Comparison of ENCODE assay signal across 12 cellular contexts in genomic region chr11:14015711-14016110, GRCh38. TPM values are rescaled to one million over a fixed set of nuclear protein-coding genes. Genes with fewer than 3 reads are reported as not detected.
A peak's percentile ranks its signal among the peaks of the same experiment; 100 is the strongest.
DNase-seq lines count a peak whose midpoint lies in the region; ATAC-seq, FAIRE-seq and TF ChIP-seq lines count a peak whose summit lies in the region.
"Had no signal": no experiment of that assay in that cellular context is flagged by ENCODE, and none has a peak within 500 bp of the region (broad histone marks: within the 10 kb centered on the region; RNA-seq: fewer than 3 reads in every experiment).

No MANE protein-coding gene starts in this region.

- H3K36me3 ChIP-seq in HUES6 (ENCODE audit: control insufficient read depth, insufficient read depth, low read length) (no peaks in the 10 kb centered on the region), iPS DF 6.9 (ENCODE audit: control insufficient read depth, insufficient read depth, low read length) (no peaks in the 10 kb centered on the region)
- H3K36me3 ChIP-seq: neural progenitor cell had no signal

- DNase-seq in A549 (ENCODE audit: low read depth in 1 of 2, low spot score in 1 of 2) (peak; percentile 21 to 22), astrocyte of the spinal cord (ENCODE audit: low read depth, low spot score) (peak; percentile 53), iPS DF 6.9 (ENCODE audit: low read depth, low spot score) (peak; percentile 2), OCI-M2 (lab: John Stamatoyannopoulos, UW; ENCODE audit: unreplicated experiment) (no peak)
- no peak for DNase-seq in CD4-positive, alpha-beta T cell
- DNase-seq: activated CD4-positive, alpha-beta T cell treated with anti-CD3 and anti-CD28 coated beads, Interleukin-2, amount 50 U/mL, for 1 hour; activated naive CD8-positive, alpha-beta T cell treated with anti-CD3 and anti-CD28 coated beads, Interleukin-2, amount 10 ng/mL, durations not matched to agents 7 days and 5 days; NCI-H1436 had no signal

- H3K4me1 ChIP-seq in A549 (peaks cover 10% of the 10 kb centered on the region), HUES6 (ENCODE audit: control insufficient read depth, insufficient read depth, low read length) (peaks cover 14% of the 10 kb centered on the region), iPS DF 6.9 (ENCODE audit: control insufficient read depth, insufficient read depth, low read length) (no peaks in the 10 kb centered on the region)

- no peak for TF ChIP-seq RAD21 in A549 (conservative IDR thresholded peaks at IDR 0.05 in 1 of 2, IDR thresholded peaks at IDR 0.05 in 1 of 2)

- POLR2A ChIA-PET in A549 (lab: Yijun Ruan, JAX): no interaction called here
- POLR2A ChIA-PET in CD4-positive, alpha-beta T cell (lab: Charles Lee): no interaction called here

- CTCF ChIA-PET in A549 (lab: Yijun Ruan, JAX): no interaction called here
- CTCF ChIA-PET in CD4-positive, alpha-beta T cell (lab: Charles Lee): no interaction called here

- H3K27me3 Mint-ChIP-seq in CD4-positive, alpha-beta T cell: no peaks in the 10 kb centered on the region
- H3K27me3 Mint-ChIP-seq: activated naive CD8-positive, alpha-beta T cell treated with anti-CD3 and anti-CD28 coated beads, Interleukin-2, amount 10 ng/mL, durations not matched to agents 7 days and 5 days had no signal

- peak overlapping the region; percentile 13 for H3K9ac ChIP-seq in HUES6 (ENCODE audit: low read length)
- H3K9ac ChIP-seq: neural progenitor cell had no signal

- no peak overlapping the region for H3K4me3 Mint-ChIP-seq in CD4-positive, alpha-beta T cell
- H3K4me3 Mint-ChIP-seq: activated naive CD8-positive, alpha-beta T cell treated with anti-CD3 and anti-CD28 coated beads, Interleukin-2, amount 10 ng/mL, durations not matched to agents 7 days and 5 days; neural progenitor cell had no signal

- intact Hi-C loops in CD4-positive, alpha-beta T cell (cut with DNase I, micrococcal nuclease): no loop called here

- no peak for FAIRE-seq in A549 (lab: Jason Lieb, UNC)

- no peak overlapping the region for H3K4me3 ChIP-seq in A549
- no peak overlapping the region; the same call in 1 of the 2 replicates for H3K4me3 ChIP-seq in HUES6 (ENCODE audit: low read depth, low read length)
- H3K4me3 ChIP-seq in astrocyte of the spinal cord (ENCODE audit: low read depth, low read length): no peak overlapping the region
- no peak overlapping the region for H3K4me3 ChIP-seq in iPS DF 6.9 (ENCODE audit: low read length)
- H3K4me3 ChIP-seq: neural progenitor cell had no signal

- peak overlapping the region in 1 of 2 experiments; percentile 30; a peak in 1 of 6 replicates for H3K27ac ChIP-seq in A549
- peak overlapping the region; percentile 51; the same call in 1 of the 2 replicates for H3K27ac ChIP-seq in HUES6 (ENCODE audit: low read depth, low read length)
- no peak overlapping the region for H3K27ac ChIP-seq in iPS DF 6.9 (ENCODE audit: low read length)
- H3K27ac ChIP-seq in CD4-positive, alpha-beta T cell (ENCODE audit: low read depth, low read length): no peak overlapping the region
- H3K27ac ChIP-seq: neural progenitor cell had no signal

- no peaks in the 10 kb centered on the region for H3K36me3 Mint-ChIP-seq in CD4-positive, alpha-beta T cell (ENCODE audit: low read depth)
- H3K36me3 Mint-ChIP-seq: activated naive CD8-positive, alpha-beta T cell treated with anti-CD3 and anti-CD28 coated beads, Interleukin-2, amount 10 ng/mL, durations not matched to agents 7 days and 5 days; neural progenitor cell had no signal

- H3K27me3 ChIP-seq in HUES6 (ENCODE audit: control insufficient read depth, insufficient read depth, low read length): no peaks in the 10 kb centered on the region
- no peaks in the 10 kb centered on the region for H3K27me3 ChIP-seq in iPS DF 6.9 (ENCODE audit: control insufficient read depth, insufficient read depth, low read length)
- H3K27me3 ChIP-seq in CD4-positive, alpha-beta T cell (ENCODE audit: control insufficient read depth, insufficient read depth, low read length): no peaks in the 10 kb centered on the region
- H3K27me3 ChIP-seq: neural progenitor cell had no signal

- H3K9me3 ChIP-seq in A549: no peaks in the 10 kb centered on the region
- no peaks in the 10 kb centered on the region for H3K9me3 ChIP-seq in HUES6 (ENCODE audit: control insufficient read depth, insufficient read depth, low read depth, low read length)
- no peaks in the 10 kb centered on the region for H3K9me3 ChIP-seq in iPS DF 6.9 (ENCODE audit: control insufficient read depth, insufficient read depth, low read length)
- no peaks in the 10 kb centered on the region for H3K9me3 ChIP-seq in CD4-positive, alpha-beta T cell (ENCODE audit: control insufficient read depth, low read length)

- H3K27ac Mint-ChIP-seq in CD4-positive, alpha-beta T cell: no peak overlapping the region
- H3K27ac Mint-ChIP-seq: activated naive CD8-positive, alpha-beta T cell treated with anti-CD3 and anti-CD28 coated beads, Interleukin-2, amount 10 ng/mL, durations not matched to agents 7 days and 5 days; neural progenitor cell had no signal

- TF ChIP-seq CTCF in A549 (IDR thresholded peaks at IDR 0.05) (no peak), astrocyte of the spinal cord (IDR thresholded peaks at IDR 0.05; ENCODE audit: low read depth, low read length) (no peak)
- TF ChIP-seq CTCF in CD4-positive, alpha-beta T cell (IDR thresholded peaks at IDR 0.05): no peak

- H3K4me1 Mint-ChIP-seq in CD4-positive, alpha-beta T cell (ENCODE audit: low read depth): no peaks in the 10 kb centered on the region
- H3K4me1 Mint-ChIP-seq: activated naive CD8-positive, alpha-beta T cell treated with anti-CD3 and anti-CD28 coated beads, Interleukin-2, amount 10 ng/mL, durations not matched to agents 7 days and 5 days had no signal

- peak; percentile 73 to 78 for ATAC-seq in A549
- ATAC-seq in CD4-positive, alpha-beta T cell (ENCODE audit: poor library complexity): no peak
- no peak for ATAC-seq in GM21619 (IDR thresholded peaks at IDR 0.05; ENCODE audit: unreplicated experiment)
- ATAC-seq in HG02870 (IDR thresholded peaks at IDR 0.05; ENCODE audit: unreplicated experiment): no peak

- 7% methylated on average over 4 of the region's 4 CpGs for WGBS in A549 (ENCODE audit: missing lambda C conversion rate)
- no CpG with 5 or more reads among the region's 4 CpGs for WGBS in iPS DF 6.9 (ENCODE audit: insufficient coverage, insufficient read length)

- in situ Hi-C loops in astrocyte of the spinal cord (cut with HindIII; ENCODE audit: low sequenced_read_pairs): no loop called here

- no peak for TF ChIP-seq POLR2A in A549 (IDR thresholded peaks at IDR 0.05; ENCODE audit: low read length)

- TF ChIP-seq EP300 in A549 (IDR thresholded peaks at IDR 0.05): no peak

- peak overlapping the region; percentile 19; the same call in 2 of the 3 replicates for H3K4me2 ChIP-seq in A549
- H3K4me2 ChIP-seq: neural progenitor cell had no signal

- no peaks in the 10 kb centered on the region for H3K9me3 Mint-ChIP-seq in CD4-positive, alpha-beta T cell
- H3K9me3 Mint-ChIP-seq: activated naive CD8-positive, alpha-beta T cell treated with anti-CD3 and anti-CD28 coated beads, Interleukin-2, amount 10 ng/mL, durations not matched to agents 7 days and 5 days; neural progenitor cell had no signal

TF ChIP-seq in A549, 52 proteins besides CTCF, POLR2A, EP300 and RAD21:
- no peak for TF ChIP-seq MYC (IDR thresholded peaks at IDR 0.05; ENCODE audit: borderline replicate concordance, low read length)
- TF ChIP-seq FOSL2 (IDR thresholded peaks at IDR 0.05): no peak
- TF ChIP-seq FOSL2 (CRISPR knock-in tag; IDR thresholded peaks at IDR 0.05): peak; percentile 43; the same call in 1 of the 2 replicates

RNA-seq across cellular contexts. Expression of gene SPON1, which starts 53.2 kb away (rescaled TPM):
- polyA plus RNA-seq in A549 (2011; rRNA removed): not detected in 2 replicates
- polyA plus RNA-seq in A549 (2012; cell fraction: cytosol; rRNA removed): not detected in 2 replicates
- not detected in 2 replicates for polyA plus RNA-seq in A549 (2012; cell fraction: nucleus; rRNA removed)
- 0.07 TPM in 1 of 3 replicates, not detected in the others for polyA plus RNA-seq in A549 (2017; fragmentation: RNase III; extraction: RNeasy Plus Mini Kit Qiagen cat#74134 plus additional on column Dnase treatment)
- not detected in 2 replicates for polyA minus RNA-seq in A549 (2011; rRNA and poly(A)+ RNA removed)
- total RNA-seq in CD4-positive, alpha-beta T cell: 1 to 10 TPM; 2.1 to 2.2 TPM

Comparison
In these comparisons a context has a peak if more than half of its experiments do, and no peak if none do; other contexts are left out.
1. ATAC-seq: peak in A549 (2 of 2); none in CD4-positive, alpha-beta T cell (single experiment), GM21619 (single experiment) and HG02870 (single experiment).
2. DNase-seq: peak in A549 (2 of 2), astrocyte of the spinal cord (single experiment) and iPS DF 6.9 (single experiment); none in CD4-positive, alpha-beta T cell (0 of 10) and OCI-M2 (single experiment).